In the genomic region with DNA sequence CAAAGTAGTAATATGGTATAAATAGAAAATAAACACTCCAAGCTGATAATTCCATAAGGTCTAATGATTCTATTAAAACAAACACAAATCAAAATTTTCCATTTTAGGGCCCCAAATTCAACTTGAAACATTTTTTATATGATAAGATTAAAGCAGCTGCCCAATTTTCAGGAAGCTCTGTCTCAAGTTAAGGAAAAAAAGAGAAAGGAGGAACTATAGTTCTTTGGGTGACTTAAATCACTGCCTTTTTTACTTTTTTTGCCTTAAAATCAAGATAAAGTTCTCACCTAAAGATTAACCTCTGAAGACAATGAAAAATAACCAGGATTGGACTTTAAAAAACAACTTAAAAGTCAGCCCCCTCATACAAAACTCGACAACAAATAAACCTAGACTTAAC, we compare ENCODE assay signal across 12 cellular contexts.
A peak's percentile ranks its signal among the peaks of the same experiment; 100 is the strongest.
DNase-seq lines count a peak whose midpoint lies in the region; TF ChIP-seq lines count a peak whose summit lies in the region.
"Had no signal": no experiment of that assay in that cellular context is flagged by ENCODE, and none has a peak within 500 bp of the region (broad histone marks: within the 10 kb centered on the region; RNA-seq: fewer than 3 reads in every experiment).

No MANE protein-coding gene starts in this region.

- no TSS peak for BruUV-seq in MCF 10A (replicated peaks; lab: Mats Ljungman, UMichigan)

- H3K36me3 ChIP-seq in breast epithelium, result no peaks in the 10 kb centered on the region
- H3K36me3 ChIP-seq in iPS-15b (ENCODE audit: control insufficient read depth, insufficient read depth, low read length), result no peaks in the 10 kb centered on the region

- no peaks in the 10 kb centered on the region for H3K36me3 Mint-ChIP-seq in MCF 10A (ENCODE audit: insufficient read depth, unreplicated experiment)
- H3K36me3 Mint-ChIP-seq in activated naive CD8-positive, alpha-beta T cell treated with anti-CD3 and anti-CD28 coated beads for 36 hours, result peaks cover 4% of the 10 kb centered on the region
- H3K36me3 Mint-ChIP-seq in type B pancreatic cell, result no peaks in the 10 kb centered on the region
- H3K36me3 Mint-ChIP-seq: CD4-positive, CD25-positive, alpha-beta regulatory T cell had no signal

- H3K27me3 ChIP-seq in breast epithelium (peaks cover 0 to 31% of the 10 kb centered on the region in 2 donors), iPS-15b (ENCODE audit: control insufficient read depth, insufficient read depth, low read length) (peaks cover 18% of the 10 kb centered on the region)

- no peaks in the 10 kb centered on the region for H3K9me3 ChIP-seq in breast epithelium
- no peaks in the 10 kb centered on the region for H3K9me3 ChIP-seq in iPS-15b (ENCODE audit: control insufficient read depth, insufficient read depth, low read length)

- no peaks in the 10 kb centered on the region for H3K9me3 Mint-ChIP-seq in MCF 10A (ENCODE audit: unreplicated experiment)
- no peaks in the 10 kb centered on the region for H3K9me3 Mint-ChIP-seq in activated naive CD8-positive, alpha-beta T cell treated with anti-CD3 and anti-CD28 coated beads for 36 hours
- no peaks in the 10 kb centered on the region for H3K9me3 Mint-ChIP-seq in type B pancreatic cell

- H3K4me1 ChIP-seq in breast epithelium (peaks cover 0 to 5% of the 10 kb centered on the region in 2 donors), iPS-15b (ENCODE audit: control insufficient read depth, insufficient read depth, low read length) (peaks cover 4% of the 10 kb centered on the region)

- H3K4me3 Mint-ChIP-seq in MCF 10A (ENCODE audit: unreplicated experiment), result peak overlapping the region; percentile 80
- peak overlapping the region; percentile 89 for H3K4me3 Mint-ChIP-seq in activated naive CD8-positive, alpha-beta T cell treated with anti-CD3 and anti-CD28 coated beads for 36 hours
- peak overlapping the region; percentile 86 for H3K4me3 Mint-ChIP-seq in type B pancreatic cell

- H3K4me1 Mint-ChIP-seq in MCF 10A (ENCODE audit: insufficient read depth, unreplicated experiment), result no peaks in the 10 kb centered on the region
- H3K4me1 Mint-ChIP-seq in activated naive CD8-positive, alpha-beta T cell treated with anti-CD3 and anti-CD28 coated beads for 36 hours, result peaks cover 45% of the 10 kb centered on the region
- no peaks in the 10 kb centered on the region for H3K4me1 Mint-ChIP-seq in type B pancreatic cell (ENCODE audit: unreplicated experiment)

- H3K27ac Mint-ChIP-seq in MCF 10A (ENCODE audit: low read depth, unreplicated experiment), result peak overlapping the region; percentile 95
- H3K27ac Mint-ChIP-seq in activated naive CD8-positive, alpha-beta T cell treated with anti-CD3 and anti-CD28 coated beads for 36 hours, result peak overlapping the region; percentile 62
- peak overlapping the region; percentile 94 for H3K27ac Mint-ChIP-seq in type B pancreatic cell

- TF ChIP-seq POLR2A in breast epithelium (IDR thresholded peaks at IDR 0.05) (no peak), lower leg skin (IDR thresholded peaks at IDR 0.05) (no peak)

- POLR2A ChIA-PET in MCF 10A (lab: Yijun Ruan, JAX), result interaction anchor here (0.6 to 4.9 kb wide), 9 partner anchors 8 to 654 kb away, joined by 3 to 48 read pairs (median 8); no protein-coding TSS in a partner anchor

- no peak overlapping the region for H3K9ac ChIP-seq in iPS-15b (ENCODE audit: low read depth, low read length)

- H3K27ac ChIP-seq in breast epithelium, result no peak overlapping the region

- DNase-seq in MCF 10A (ENCODE audit: unreplicated experiment) (no peak), breast epithelium (ENCODE audit: low spot score in 2 of 2) (no peak), type B pancreatic cell (ENCODE audit: extremely low spot score, unreplicated experiment) (no peak), lower leg skin (ENCODE audit: low spot score in 2 of 2) (no peak), NCI-H69 (lab: John Stamatoyannopoulos, UW) (no peak), OCI-M2 (lab: John Stamatoyannopoulos, UW; ENCODE audit: unreplicated experiment) (no peak)
- DNase-seq in activated naive CD8-positive, alpha-beta T cell treated with anti-CD3 and anti-CD28 coated beads for 36 hours, result no peak
- DNase-seq: CD4-positive, CD25-positive, alpha-beta regulatory T cell; NCI-H1930; RPMI8226; stimulated activated naive CD4-positive, alpha-beta T cell treated with Interleukin-2 at 50 U/mL for 16 hours had no signal

- TF ChIP-seq CTCF in MCF 10A (IDR thresholded peaks at IDR 0.05; ENCODE audit: unreplicated experiment), result no peak
- no peak for TF ChIP-seq CTCF in breast epithelium (IDR thresholded peaks at IDR 0.05)
- TF ChIP-seq CTCF in type B pancreatic cell (conservative IDR thresholded peaks at IDR 0.05), result no peak
- no peak for TF ChIP-seq CTCF in lower leg skin (IDR thresholded peaks at IDR 0.05)

- H3K4me3 ChIP-seq in breast epithelium (peak overlapping the region in 1 of 3 donors; percentile 69), iPS-15b (ENCODE audit: low read depth, low read length) (peak overlapping the region; percentile 48), lower leg skin (ENCODE audit: low read depth, poor library complexity, severe bottlenecking) (no peak overlapping the region)

- H3K27me3 Mint-ChIP-seq in MCF 10A (ENCODE audit: insufficient read depth, unreplicated experiment) (no peaks in the 10 kb centered on the region), type B pancreatic cell (peaks cover 51% of the 10 kb centered on the region)
- H3K27me3 Mint-ChIP-seq in activated naive CD8-positive, alpha-beta T cell treated with anti-CD3 and anti-CD28 coated beads for 36 hours, result peaks cover 20% of the 10 kb centered on the region

- intact Hi-C loops in MCF 10A (cut with micrococcal nuclease) (loop anchor here (5.0 to 10.0 kb wide), 5 partner anchors 51 to 654 kb away; no protein-coding TSS in a partner anchor), breast epithelium (cut with DNase I; ENCODE audit: low total_unique reads) (no loop called here), lower leg skin (cut with DNase I; ENCODE audit: low total_unique reads) (no loop called here)

- CTCF ChIA-PET in MCF 10A (lab: Yijun Ruan, JAX), result interaction anchor here (1.0 to 1.5 kb wide), 3 partner anchors 20 to 681 kb away, joined by 3 to 9 read pairs (median 3); no protein-coding TSS in a partner anchor

- 48 to 57% methylated on average over 1 of the region's 1 CpG for WGBS in lower leg skin, 2 donors
